In genomic region chr22:37487129-37487528, GRCh38 we compare ENCODE assay signal across 1 cellular context.
TF ChIP-seq lines count a peak whose summit lies in the region.

No MANE protein-coding gene starts in this region.

TF ChIP-seq in H1, 55 proteins besides CTCF, POLR2A, EP300 and RAD21:
- TF ChIP-seq TCF12 (IDR thresholded peaks at IDR 0.05; ENCODE audit: low read depth, low read length) (no peak), HDAC2 (IDR thresholded peaks at IDR 0.05; ENCODE audit: borderline replicate concordance in 1 of 2, low read depth in 2 of 2, low read length in 2 of 2) (no peak), GABPA (IDR thresholded peaks at IDR 0.05; ENCODE audit: borderline replicate concordance, insufficient read depth, low read length) (no peak), HDAC6 (IDR thresholded peaks at IDR 0.05; ENCODE audit: low read depth, low read length) (no peak), SP4 (IDR thresholded peaks at IDR 0.05; ENCODE audit: low read length) (no peak), KDM4A (IDR thresholded peaks at IDR 0.05; ENCODE audit: low read depth, low read length, severe bottlenecking) (no peak), NRF1 (IDR thresholded peaks at IDR 0.05; ENCODE audit: low read depth, low read length) (no peak), JUND (IDR thresholded peaks at IDR 0.05; ENCODE audit: low read length) (no peak), CREB1 (IDR thresholded peaks at IDR 0.05) (no peak)
